29 cellular contexts compared by ENCODE assay signal in the genomic region with DNA sequence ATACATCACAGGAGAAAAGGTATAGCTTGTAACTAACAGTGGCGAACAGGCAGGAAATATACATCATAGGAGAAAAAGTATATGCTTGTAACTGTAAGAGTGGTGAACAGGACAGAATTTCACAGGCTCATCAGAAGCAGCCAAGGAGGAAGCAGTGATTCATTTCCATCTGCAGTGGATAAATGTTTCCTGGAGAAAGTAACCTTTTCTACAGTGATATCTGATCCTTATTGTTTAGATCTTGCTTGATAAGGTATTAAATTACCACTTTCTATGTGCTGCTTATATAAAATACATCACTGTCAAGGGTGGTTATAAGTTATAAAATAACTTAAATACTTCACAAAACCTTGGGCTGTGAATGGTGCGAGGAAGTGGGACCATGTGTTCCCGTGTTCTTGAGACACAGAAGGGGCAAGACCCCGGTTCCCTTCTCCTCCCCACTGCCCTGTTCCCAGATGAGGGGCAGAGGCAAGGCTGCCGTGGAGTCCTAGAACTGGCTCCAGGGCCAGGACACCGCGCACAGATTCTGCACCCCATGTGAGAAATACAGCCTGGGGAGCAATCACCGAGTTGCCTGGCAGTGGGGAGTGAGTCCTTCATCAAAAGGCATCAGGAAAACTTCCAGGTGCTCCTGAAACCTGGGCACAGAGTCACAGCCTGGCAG.
A peak's percentile ranks its signal among the peaks of the same experiment; 100 is the strongest.
DNase-seq lines count a peak whose midpoint lies in the region; ATAC-seq, FAIRE-seq and TF ChIP-seq lines count a peak whose summit lies in the region.
"Had no signal": no experiment of that assay in that cellular context is flagged by ENCODE, and none has a peak within 500 bp of the region (broad histone marks: within the 10 kb centered on the region; RNA-seq: fewer than 3 reads in every experiment).

No MANE protein-coding gene starts in this region.

- no peak for TF ChIP-seq POLR2A in GM12891 (IDR thresholded peaks at IDR 0.05; ENCODE audit: low read depth, low read length)

- peaks cover 91% of the 10 kb centered on the region for H4K20me1 ChIP-seq in BLaER1
- H4K20me1 ChIP-seq in astrocyte (ENCODE audit: insufficient read depth, low read length) = peaks cover 87% of the 10 kb centered on the region

- no peak overlapping the region for H3K4me3 Mint-ChIP-seq in HFFc6
- H3K4me3 Mint-ChIP-seq in astrocyte (ENCODE audit: unreplicated experiment) = no peak overlapping the region
- H3K4me3 Mint-ChIP-seq: activated CD4-positive, alpha-beta T cell treated with anti-CD3 and anti-CD28 coated beads, Interleukin-2, amount 10 ng/mL, durations not matched to agents 7 days and 5 days; activated naive CD8-positive, alpha-beta T cell treated with anti-CD3 and anti-CD28 coated beads for 36 hours; mesothelial cell of epicardium; nephron; T-helper 2 cell treated with Interferon-gamma antibody and Interleukin-4, amounts not matched to agents 5 μg/mL and 100 μg/mL, for 36 hours had no signal

- H3K9me3 Mint-ChIP-seq in HFFc6 (no peaks in the 10 kb centered on the region), astrocyte (ENCODE audit: unreplicated experiment) (no peaks in the 10 kb centered on the region)
- H3K9me3 Mint-ChIP-seq: activated CD4-positive, alpha-beta T cell treated with anti-CD3 and anti-CD28 coated beads, Interleukin-2, amount 10 ng/mL, durations not matched to agents 7 days and 5 days; activated naive CD8-positive, alpha-beta T cell treated with anti-CD3 and anti-CD28 coated beads for 36 hours; activated T-helper 2 cell treated with anti-CD3 and anti-CD28 coated beads, Interferon-gamma antibody, Interleukin-2, Interleukin-4, amounts not matched to agents 10 μg/mL and 5 μg/mL and 100 μg/mL, durations not matched to agents 14 hours and 24 hours and 36 hours; mesothelial cell of epicardium; nephron; T-helper 2 cell treated with Interferon-gamma antibody and Interleukin-4, amounts not matched to agents 5 μg/mL and 100 μg/mL, for 36 hours had no signal

- H2AFZ ChIP-seq in astrocyte (ENCODE audit: low read depth, low read length) = no peak overlapping the region
- H2AFZ ChIP-seq: parathyroid adenoma had no signal

- H3K27me3 ChIP-seq in BLaER1 (no peaks in the 10 kb centered on the region), astrocyte (ENCODE audit: insufficient read depth, low read length) (no peaks in the 10 kb centered on the region)
- H3K27me3 ChIP-seq: body of pancreas, heart right ventricle, Peyer's patch, sigmoid colon had no signal

- H3K9ac ChIP-seq in BLaER1 = no peak overlapping the region
- H3K9ac ChIP-seq in astrocyte (ENCODE audit: low read length) = no peak overlapping the region
- H3K9ac ChIP-seq: parathyroid adenoma had no signal

- FAIRE-seq in astrocyte (lab: Jason Lieb, UNC) (peak; percentile 84), GM12891 (lab: Jason Lieb, UNC) (no peak)
- FAIRE-seq: A549, colon, D721Med, G401.6 had no signal

- ATAC-seq in GM18498 (IDR thresholded peaks at IDR 0.05; ENCODE audit: unreplicated experiment) (no peak), HG03045 (IDR thresholded peaks at IDR 0.05; ENCODE audit: unreplicated experiment) (no peak)
- ATAC-seq: A549, body of pancreas, heart right ventricle had no signal

- DNase-seq in HFFc6 (peak; percentile 19), astrocyte (ENCODE audit: low read depth) (peak; percentile 23), foreskin fibroblast (peak; percentile 43 to 69), GM12891 (ENCODE audit: insufficient read length, low spot score) (no peak), DMS53 (lab: John Stamatoyannopoulos, UW) (no peak)
- DNase-seq: activated CD4-positive, alpha-beta T cell treated with anti-CD3 and anti-CD28 coated beads, Interleukin-2, amount 10 ng/mL, durations not matched to agents 7 days and 5 days; activated naive CD8-positive, alpha-beta T cell treated with anti-CD3 and anti-CD28 coated beads for 36 hours; C1 segment of cervical spinal cord; heart right ventricle; NCI-H2081 treated with DMSO at 0.1 percent for 48 hours; NCI-H510A; NK-92 treated with Interleukin-12 subunit alpha and Interleukin-12 subunit beta, amount 100 ng/mL, for 24 hours; Peyer's patch; sigmoid colon; WERI-Rb-1 had no signal

- H3K4me1 Mint-ChIP-seq in HFFc6 (ENCODE audit: low read depth) (peaks cover 54% of the 10 kb centered on the region), astrocyte (ENCODE audit: low read depth, unreplicated experiment) (peaks cover 38% of the 10 kb centered on the region)
- H3K4me1 Mint-ChIP-seq: activated naive CD8-positive, alpha-beta T cell treated with anti-CD3 and anti-CD28 coated beads for 36 hours had no signal

- peak overlapping the region; percentile 53 for H3K27ac Mint-ChIP-seq in HFFc6
- no peak overlapping the region for H3K27ac Mint-ChIP-seq in astrocyte (ENCODE audit: unreplicated experiment)
- H3K27ac Mint-ChIP-seq: activated naive CD8-positive, alpha-beta T cell treated with anti-CD3 and anti-CD28 coated beads for 36 hours; activated T-helper 2 cell treated with anti-CD3 and anti-CD28 coated beads, Interferon-gamma antibody, Interleukin-2, Interleukin-4, amounts not matched to agents 10 μg/mL and 5 μg/mL and 100 μg/mL, durations not matched to agents 14 hours and 24 hours and 36 hours; mesothelial cell of epicardium; T-helper 2 cell treated with Interferon-gamma antibody and Interleukin-4, amounts not matched to agents 5 μg/mL and 100 μg/mL, for 36 hours had no signal

- no peak for TF ChIP-seq CTCF in HFFc6 (IDR thresholded peaks at IDR 0.05)
- TF ChIP-seq CTCF in astrocyte (IDR thresholded peaks at IDR 0.05; ENCODE audit: insufficient read depth, low read depth, low read length) = no peak
- TF ChIP-seq CTCF in foreskin fibroblast (IDR thresholded peaks at IDR 0.05; ENCODE audit: low read depth, low read length) = no peak

- H3K9me3 ChIP-seq in BLaER1 (no peaks in the 10 kb centered on the region), astrocyte (ENCODE audit: insufficient read depth, low read depth, low read length) (no peaks in the 10 kb centered on the region)
- H3K9me3 ChIP-seq: A549, body of pancreas, heart right ventricle, Peyer's patch, sigmoid colon had no signal

- peaks cover 85% of the 10 kb centered on the region for H3K79me2 ChIP-seq in astrocyte (ENCODE audit: insufficient read depth, low read length)

- peaks cover 2% of the 10 kb centered on the region; the same call in 1 of the 2 replicates for H3K27me3 Mint-ChIP-seq in HFFc6 (ENCODE audit: insufficient read depth)
- no peaks in the 10 kb centered on the region for H3K27me3 Mint-ChIP-seq in astrocyte (ENCODE audit: low read depth, unreplicated experiment)
- H3K27me3 Mint-ChIP-seq: activated CD4-positive, alpha-beta T cell treated with anti-CD3 and anti-CD28 coated beads, Interleukin-2, amount 10 ng/mL, durations not matched to agents 7 days and 5 days had no signal

- H3K4me2 ChIP-seq in BLaER1 (peak overlapping the region; percentile 32; the same call in 1 of the 2 replicates), astrocyte (ENCODE audit: low read length) (no peak overlapping the region)
- H3K4me2 ChIP-seq: A549 had no signal

- H3K4me3 ChIP-seq in BLaER1 = no peak overlapping the region
- no peak overlapping the region for H3K4me3 ChIP-seq in astrocyte (ENCODE audit: insufficient read depth, low read depth, low read length)
- H3K4me3 ChIP-seq in foreskin fibroblast (ENCODE audit: low read depth in 1 of 2, low read length in 2 of 2) = no peak overlapping the region
- H3K4me3 ChIP-seq: A549, body of pancreas, heart right ventricle, Peyer's patch, sigmoid colon, SK-N-MC had no signal

- H3K27ac ChIP-seq in BLaER1 = no peak overlapping the region
- H3K27ac ChIP-seq in astrocyte (ENCODE audit: low read depth, low read length) = no peak overlapping the region
- H3K27ac ChIP-seq: A549, body of pancreas, heart right ventricle, parathyroid adenoma, Peyer's patch, SK-N-MC, WERI-Rb-1 had no signal

- H3K36me3 Mint-ChIP-seq in HFFc6 (ENCODE audit: low read depth) (no peaks in the 10 kb centered on the region), astrocyte (ENCODE audit: low read depth, unreplicated experiment) (no peaks in the 10 kb centered on the region)
- H3K36me3 Mint-ChIP-seq: activated naive CD8-positive, alpha-beta T cell treated with anti-CD3 and anti-CD28 coated beads for 36 hours; mesothelial cell of epicardium had no signal

- H3K4me1 ChIP-seq in BLaER1 (peaks cover 57% of the 10 kb centered on the region), astrocyte (ENCODE audit: insufficient read depth, low read length) (peaks cover 3% of the 10 kb centered on the region)
- H3K4me1 ChIP-seq: parathyroid adenoma, Peyer's patch had no signal

- H3K36me3 ChIP-seq in BLaER1 = no peaks in the 10 kb centered on the region; the same call in 1 of the 2 replicates
- no peaks in the 10 kb centered on the region for H3K36me3 ChIP-seq in astrocyte (ENCODE audit: insufficient read depth, low read length)
- H3K36me3 ChIP-seq: heart right ventricle, Peyer's patch, sigmoid colon, WERI-Rb-1 had no signal

TF ChIP-seq in GM12891, 5 proteins besides CTCF, POLR2A, EP300 and RAD21:
- no peak for TF ChIP-seq TAF1 (IDR thresholded peaks at IDR 0.05; ENCODE audit: low read depth, low read length)
- TF ChIP-seq PAX5 (IDR thresholded peaks at IDR 0.05; ENCODE audit: insufficient read depth, low read length, severe bottlenecking) = no peak
- no peak for TF ChIP-seq SPI1 (IDR thresholded peaks at IDR 0.05; ENCODE audit: low read depth, low read length)
- no peak for TF ChIP-seq POLR2AphosphoS5 (IDR thresholded peaks at IDR 0.05; ENCODE audit: low read depth, low read length)
- no peak for TF ChIP-seq POU2F2 (IDR thresholded peaks at IDR 0.05; ENCODE audit: low read depth, low read length)

Comparison
In these comparisons a context has a peak if more than half of its experiments do, and no peak if none do; other contexts are left out.
1. DNase-seq: peak in HFFc6 (single experiment), astrocyte (single experiment) and foreskin fibroblast (2 of 2); none in GM12891 (single experiment) and DMS53 (single experiment).